ENCODE assay signal across 11 cellular contexts in genomic region chr2:181955010-181955409, GRCh38. TPM values are rescaled to one million over a fixed set of nuclear protein-coding genes. Genes with fewer than 3 reads are reported as not detected.
DNase-seq lines count a peak whose midpoint lies in the region; ATAC-seq, FAIRE-seq and TF ChIP-seq lines count a peak whose summit lies in the region.
"Had no signal": no experiment of that assay in that cellular context is flagged by ENCODE, and none has a peak within 500 bp of the region (broad histone marks: within the 10 kb centered on the region; RNA-seq: fewer than 3 reads in every experiment).

No MANE protein-coding gene starts in this region.

- H3F3A ChIP-seq in PC-9 (ENCODE audit: insufficient read depth, low read depth) (peaks cover 5% of the 10 kb centered on the region; the same call in 1 of the 2 replicates), smooth muscle cell (ENCODE audit: low read depth) (peaks cover 4% of the 10 kb centered on the region)

- H3K9me3 ChIP-seq in PC-9 (ENCODE audit: insufficient read depth, low read depth) (peaks cover 10% of the 10 kb centered on the region), smooth muscle cell (replicated peaks; ENCODE audit: low read depth) (no peaks in the 10 kb centered on the region)
- H3K9me3 ChIP-seq: transverse colon had no signal

- peak; percentile 76 for FAIRE-seq in H54 (lab: Jason Lieb, UNC)

- H2AFZ ChIP-seq in PC-9 = 0 out of 2 replicates have a peak overlapping the region, but pooled peaks have one; percentile 5
- no peak overlapping the region for H2AFZ ChIP-seq in smooth muscle cell (ENCODE audit: low read depth)

- no peaks in the 10 kb centered on the region for H3K79me2 ChIP-seq in PC-9 (ENCODE audit: low read depth)
- no peaks in the 10 kb centered on the region for H3K79me2 ChIP-seq in smooth muscle cell (ENCODE audit: low read depth)

- H4K20me1 ChIP-seq in PC-9 (ENCODE audit: insufficient read depth) = no peaks in the 10 kb centered on the region
- H4K20me1 ChIP-seq in smooth muscle cell (ENCODE audit: low read depth) = no peaks in the 10 kb centered on the region

- H3K27ac ChIP-seq in PC-9 (peak overlapping the region; percentile 53), smooth muscle cell (ENCODE audit: low read depth) (peak overlapping the region; percentile 70)
- H3K27ac ChIP-seq: VCaP had no signal

- 47% methylated on average over 1 of the region's 1 CpG for WGBS in smooth muscle cell (ENCODE audit: low lambda C conversion rate)

- TF ChIP-seq CTCF in PC-9 (conservative IDR thresholded peaks at IDR 0.05) (no peak), smooth muscle cell (IDR thresholded peaks at IDR 0.05; ENCODE audit: borderline replicate concordance, insufficient read depth, poor library complexity, severe bottlenecking) (no peak)

- H3K36me3 ChIP-seq in PC-9 (ENCODE audit: low read depth) (no peaks in the 10 kb centered on the region), smooth muscle cell (ENCODE audit: low read depth) (no peaks in the 10 kb centered on the region)
- H3K36me3 ChIP-seq: transverse colon had no signal

- H3K4me2 ChIP-seq in PC-9 = peak overlapping the region; percentile 11; the same call in 1 of the 2 replicates
- H3K4me2 ChIP-seq in smooth muscle cell = peak overlapping the region; percentile 81

- DNase-seq in H54 (ENCODE audit: insufficient read length, low spot score) (no peak), PC-9 (peak; percentile 24 to 77), fibroblast of gingiva (ENCODE audit: low read depth) (peak; percentile 81), smooth muscle cell (lab: John Stamatoyannopoulos, UW; ENCODE audit: unreplicated experiment) (no peak), 8988T (no peak)
- no peak for DNase-seq in activated CD4-positive, alpha-beta T cell treated with anti-CD3 and anti-CD28 coated beads, Interleukin-2, amount 50 U/mL, for 4 hours
- DNase-seq: NCI-H1105 treated with DMSO at 0.1 percent for 48 hours had no signal

- H3K9ac ChIP-seq in smooth muscle cell (ENCODE audit: low read depth) = no peak overlapping the region

- POLR2A ChIA-PET in PC-9 (lab: Charles Lee; ENCODE audit: unreplicated experiment) = interaction anchor here (0.6 to 0.7 kb wide), 3 partner anchors 22 to 238 kb away, joined by 3 to 9 read pairs (median 7); no protein-coding TSS in a partner anchor

- CTCF ChIA-PET in PC-9 (lab: Charles Lee) = interaction anchor here (0.5 to 1.1 kb wide), 10 partner anchors 18 to 1083 kb away, joined by 3 to 12 read pairs (median 3); partner anchors contain the start of gene NCKAP1

- H3K4me3 ChIP-seq in PC-9 (no peak overlapping the region), smooth muscle cell (no peak overlapping the region)

- no peaks in the 10 kb centered on the region; the same call in 1 of the 2 replicates for H3K9me2 ChIP-seq in PC-9 (ENCODE audit: insufficient read depth)

- TF ChIP-seq POLR2A in H54 (IDR thresholded peaks at IDR 0.05; ENCODE audit: low read depth, low read length) = no peak

- intact Hi-C loops in PC-9 (cut with micrococcal nuclease; ENCODE audit: unreplicated experiment) = loop anchor here (2.0 to 10.0 kb wide), 5 partner anchors 38 to 1210 kb away; no protein-coding TSS in a partner anchor

- peaks cover 25% of the 10 kb centered on the region for H3K4me1 ChIP-seq in PC-9 (replicated peaks; ENCODE audit: insufficient read depth)
- H3K4me1 ChIP-seq in smooth muscle cell (ENCODE audit: low read depth) = peaks cover 5% of the 10 kb centered on the region

- H3K27me3 ChIP-seq in PC-9 (ENCODE audit: insufficient read depth, low read depth) (no peaks in the 10 kb centered on the region), smooth muscle cell (ENCODE audit: low read depth) (no peaks in the 10 kb centered on the region)
- H3K27me3 ChIP-seq: transverse colon had no signal

- BruUV-seq in PC-9 (replicated peaks; lab: Mats Ljungman, UMichigan) = no TSS peak

- no peak for ATAC-seq in GM21737 (IDR thresholded peaks at IDR 0.05; ENCODE audit: unreplicated experiment)

RNA-seq across cellular contexts. Expression of gene PPP1R1C, which starts 30.6 kb away (rescaled TPM):
- total RNA-seq in PC-9 (2021) (13.4 and 27.5 TPM in 2 replicates), smooth muscle cell (3.3 and 6.6 TPM in 2 replicates)
- polyA plus RNA-seq in smooth muscle cell = 2.3 and 4.9 TPM in 2 replicates
- total RNA-seq: activated T-cell treated with anti-CD3 and anti-CD28 coated beads, Interleukin-2, amount 50 U/mL, for 4 hours had no signal

Comparison
In these comparisons a context has a peak if more than half of its experiments do, and no peak if none do; other contexts are left out.
1. DNase-seq: peak in PC-9 (2 of 2) and fibroblast of gingiva (single experiment); none in H54 (single experiment), smooth muscle cell (single experiment), 8988T (single experiment) and activated CD4-positive, alpha-beta T cell treated with anti-CD3 and anti-CD28 coated beads, Interleukin-2, amount 50 U/mL, for 4 hours (0 of 2).